7 cellular contexts compared by ENCODE assay signal in the genomic region with DNA sequence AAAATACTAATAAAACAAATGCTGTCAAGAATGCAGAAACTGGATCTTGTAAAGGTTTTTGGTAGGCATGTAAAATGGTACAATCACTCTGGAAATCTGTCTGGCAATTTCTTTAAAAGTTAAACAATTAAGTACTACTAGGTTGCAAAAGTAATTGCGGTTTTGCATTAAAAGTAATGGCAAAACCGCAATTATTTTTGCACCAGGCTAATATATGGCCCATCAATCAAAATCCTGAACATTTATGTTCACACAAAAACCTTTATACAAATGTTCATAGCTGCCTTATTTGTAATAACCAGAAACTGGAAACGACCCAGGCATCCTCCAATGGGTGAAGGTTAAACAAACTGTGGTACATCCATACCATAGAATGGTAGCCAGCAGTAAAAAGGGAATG.
"Had no signal": no experiment of that assay in that cellular context is flagged by ENCODE, and none has a peak within 500 bp of the region (broad histone marks: within the 10 kb centered on the region; RNA-seq: fewer than 3 reads in every experiment).

No MANE protein-coding gene starts in this region.

- H3K4me3 ChIP-seq: GM12878 had no signal

- DNase-seq: GDM1, GF-D8 had no signal

- FAIRE-seq: GM12878, GM12891, GM12892, GM18507, GM19239 had no signal
